ENCODE assay signal across 25 cellular contexts in genomic region chr10:96038476-96039387, GRCh38. TPM values are rescaled to one million over a fixed set of nuclear protein-coding genes. Genes with fewer than 3 reads are reported as not detected.
DNase-seq lines count a peak whose midpoint lies in the region; ATAC-seq and TF ChIP-seq lines count a peak whose summit lies in the region.
"Had no signal": no experiment of that assay in that cellular context is flagged by ENCODE, and none has a peak within 500 bp of the region (broad histone marks: within the 10 kb centered on the region; RNA-seq: fewer than 3 reads in every experiment).

No MANE protein-coding gene starts in this region.

- TF ChIP-seq CTCF in HEK293 (tag by site-specific recombination; IDR thresholded peaks at IDR 0.05) (no peak), lower lobe of right lung (IDR thresholded peaks at IDR 0.05) (no peak), right lobe of liver (IDR thresholded peaks at IDR 0.05) (no peak)

- no peak overlapping the region for H3K4me3 ChIP-seq in HEK293 (ENCODE audit: low read depth, low read length)
- no peak overlapping the region for H3K4me3 ChIP-seq in lower lobe of right lung
- H3K4me3 ChIP-seq in right lobe of liver, result no peak overlapping the region
- H3K4me3 ChIP-seq: esophagus squamous epithelium, gastroesophageal sphincter, lung, tibial nerve had no signal

- 78% methylated on average over 4 of the region's 4 CpGs for WGBS in right lobe of liver (ENCODE audit: insufficient coverage, low coverage, low lambda C conversion rate, missing lambda C conversion rate)

- CTCF ChIA-PET in HEK293 (lab: Yijun Ruan, JAX), result interaction anchor here (1.0 to 1.6 kb wide), 2 partner anchors 21 to 191 kb away, joined by 3 to 7 read pairs; no protein-coding TSS in a partner anchor

- no peak for TF ChIP-seq POLR2A in right lobe of liver (IDR thresholded peaks at IDR 0.05)

- ATAC-seq in HG02798 (IDR thresholded peaks at IDR 0.05; ENCODE audit: poor library complexity, unreplicated experiment) (no peak), lower lobe of right lung (no peak), right lobe of liver (no peak)
- ATAC-seq: activated naive CD4-positive, alpha-beta T cell treated with anti-CD3 and anti-CD28 coated beads, Interleukin-2, amount 50 U/mL, for 72 hours; CD8-positive, alpha-beta T cell; gastroesophageal sphincter; T-helper 17 cell had no signal

- H3K4me1 ChIP-seq in HEK293 (ENCODE audit: control insufficient read depth, insufficient read depth, low read length), result peaks cover 10% of the 10 kb centered on the region
- no peaks in the 10 kb centered on the region for H3K4me1 ChIP-seq in lower lobe of right lung
- no peaks in the 10 kb centered on the region for H3K4me1 ChIP-seq in right lobe of liver

- POLR2A ChIA-PET in HEK293 (lab: Yijun Ruan, JAX), result no interaction called here

- no peaks in the 10 kb centered on the region for H3K27me3 ChIP-seq in lower lobe of right lung (ENCODE audit: low read depth)
- no peaks in the 10 kb centered on the region for H3K27me3 ChIP-seq in right lobe of liver
- H3K27me3 ChIP-seq: esophagus squamous epithelium, gastroesophageal sphincter had no signal

- intact Hi-C loops in lower lobe of right lung (cut with DNase I), result no loop called here
- intact Hi-C loops in right lobe of liver (cut with DNase I), result no loop called here

- H3K36me3 ChIP-seq in HEK293 (ENCODE audit: control insufficient read depth in 2 of 2, insufficient read depth in 1 of 2, low read length in 2 of 2) (no peaks in the 10 kb centered on the region), lower lobe of right lung (no peaks in the 10 kb centered on the region), right lobe of liver (no peaks in the 10 kb centered on the region)
- H3K36me3 ChIP-seq: esophagus squamous epithelium, gastroesophageal sphincter, tibial nerve had no signal

- H3K9me3 ChIP-seq in HEK293 (ENCODE audit: control insufficient read depth, insufficient read depth, low read depth, low read length) (no peaks in the 10 kb centered on the region), lower lobe of right lung (no peaks in the 10 kb centered on the region), right lobe of liver (no peaks in the 10 kb centered on the region)
- H3K9me3 ChIP-seq: esophagus squamous epithelium, gastroesophageal sphincter had no signal

- H3K27ac ChIP-seq in HEK293 (ENCODE audit: extremely low read depth, low read depth, low read length) (no peak overlapping the region), lower lobe of right lung (no peak overlapping the region), right lobe of liver (no peak overlapping the region)
- H3K27ac ChIP-seq: esophagus squamous epithelium, gastroesophageal sphincter, tibial nerve had no signal

- DNase-seq in NCI-H1105 treated with DMSO at 0.1 percent for 48 hours (lab: John Stamatoyannopoulos, UW), result peak; percentile 26
- no peak for DNase-seq in NCI-H1105 (lab: John Stamatoyannopoulos, UW)
- DNase-seq in astrocyte of the hippocampus (ENCODE audit: low read depth, low spot score), result peak; percentile 34
- peak; percentile 28 to 81 for DNase-seq in lung microvascular endothelial cell (ENCODE audit: low read depth in 2 of 2)
- no peak for DNase-seq in lower lobe of right lung
- no peak for DNase-seq in right lobe of liver
- DNase-seq: 8988T; activated CD4-positive, alpha-beta T cell treated with anti-CD3 and anti-CD28 coated beads, Interleukin-2, amount 10 ng/mL, durations not matched to agents 24 days and 14 days; aorta; CD8-positive, alpha-beta T cell; effector CD8-positive, alpha-beta T cell; esophagus squamous epithelium; islet precursor cell; Kasumi-1; NCI-H1048; nucleus accumbens; retina; stimulated activated CD4-positive, alpha-beta T cell treated with anti-CD3 and anti-CD28 coated beads, Interleukin-4, amount 100 ng/mL, for 4 hours; T-helper 17 cell had no signal

TF ChIP-seq in HEK293, 187 proteins besides CTCF, POLR2A, EP300 and RAD21 (continues in another document):
- TF ChIP-seq RBAK (tag by site-specific recombination; IDR thresholded peaks at IDR 0.05) (no peak), ZNF174 (tag by site-specific recombination; IDR thresholded peaks at IDR 0.05) (no peak), ZNF140 (tag by site-specific recombination; IDR thresholded peaks at IDR 0.05) (no peak), ZNF426 (tag by site-specific recombination; IDR thresholded peaks at IDR 0.05) (no peak), KLF9 (tag by site-specific recombination; IDR thresholded peaks at IDR 0.05; ENCODE audit: low read depth) (no peak), EGR2 (tag by site-specific recombination; IDR thresholded peaks at IDR 0.05; ENCODE audit: low read depth) (peak; percentile 75; the same call in 1 of the 2 replicates), PRDM4 (tag by site-specific recombination; IDR thresholded peaks at IDR 0.05) (no peak), SP7 (tag by site-specific recombination; IDR thresholded peaks at IDR 0.05) (0 out of 2 replicates have a peak, but pooled peaks have one; percentile 25), ZNF670 (tag by site-specific recombination; IDR thresholded peaks at IDR 0.05; ENCODE audit: low read depth) (no peak), ZNF571 (tag by site-specific recombination; IDR thresholded peaks at IDR 0.05) (no peak), ZNF311 (tag by site-specific recombination; IDR thresholded peaks at IDR 0.05; ENCODE audit: borderline replicate concordance) (no peak), ZNF184 (tag by site-specific recombination; IDR thresholded peaks at IDR 0.05) (no peak), ZFP37 (tag by site-specific recombination; IDR thresholded peaks at IDR 0.05) (no peak), GLI2 (tag by site-specific recombination; IDR thresholded peaks at IDR 0.05; ENCODE audit: borderline replicate concordance, low read depth) (no peak), INSM2 (tag by site-specific recombination; IDR thresholded peaks at IDR 0.05) (no peak), IKZF3 (tag by site-specific recombination; IDR thresholded peaks at IDR 0.05) (no peak), ZNF521 (tag by site-specific recombination; IDR thresholded peaks at IDR 0.05) (no peak), ZNF777 (tag by site-specific recombination; IDR thresholded peaks at IDR 0.05; ENCODE audit: borderline replicate concordance) (no peak), ZFHX2 (tag by site-specific recombination; conservative IDR thresholded peaks at IDR 0.05) (peak; percentile 72), ZNF488 (tag by site-specific recombination; IDR thresholded peaks at IDR 0.05) (no peak), ZNF16 (tag by site-specific recombination; IDR thresholded peaks at IDR 0.05; ENCODE audit: low read depth) (no peak), PRDM1 (tag by site-specific recombination; IDR thresholded peaks at IDR 0.05) (no peak), ZNF596 (tag by site-specific recombination; IDR thresholded peaks at IDR 0.05) (no peak), HOXC10 (CRISPR knock-in tag; IDR thresholded peaks at IDR 0.05) (no peak), SALL2 (tag by site-specific recombination; IDR thresholded peaks at IDR 0.05; ENCODE audit: borderline replicate concordance) (no peak)

RNA-seq across cellular contexts. Expression of gene CCNJ, which starts 4.7 kb away (rescaled TPM):
- total RNA-seq in lung microvascular endothelial cell, result 21.4 and 41.7 TPM in 2 replicates
- total RNA-seq in lower lobe of right lung, result 8.8 TPM
- total RNA-seq in right lobe of liver, result 1 to 10 TPM; 1.3 to 3.3 (median 2.3) TPM

Comparison
In these comparisons a context has a peak if more than half of its experiments do, and no peak if none do; other contexts are left out.
1. DNase-seq: peak in NCI-H1105 treated with DMSO at 0.1 percent for 48 hours (single experiment), astrocyte of the hippocampus (single experiment) and lung microvascular endothelial cell (2 of 2); none in NCI-H1105 (single experiment), lower lobe of right lung (single experiment) and right lobe of liver (0 of 3).